25 cellular contexts compared by ENCODE assay signal in the genomic region with DNA sequence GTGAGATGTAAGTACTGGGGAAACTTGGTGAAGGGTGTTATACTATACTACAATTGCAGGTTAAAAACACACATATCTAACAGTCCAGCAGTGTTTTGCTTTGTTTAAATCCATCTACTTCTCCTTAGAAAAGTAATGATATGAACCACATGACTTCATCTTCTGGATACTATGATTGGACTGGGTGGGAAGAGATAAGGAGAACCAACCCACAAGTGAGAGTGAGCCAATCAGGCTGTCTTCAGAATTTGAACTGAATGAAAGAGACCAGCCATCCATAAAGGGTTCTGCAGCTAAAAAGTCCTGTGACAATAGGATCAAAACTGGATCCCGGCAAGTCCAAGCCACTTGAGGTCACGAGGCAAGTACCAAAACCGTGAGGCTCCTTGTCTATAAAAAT. TPM values are rescaled to one million over a fixed set of nuclear protein-coding genes. Genes with fewer than 3 reads are reported as not detected.
"Had no signal": no experiment of that assay in that cellular context is flagged by ENCODE, and none has a peak within 500 bp of the region (broad histone marks: within the 10 kb centered on the region; RNA-seq: fewer than 3 reads in every experiment).

No MANE protein-coding gene starts in this region.

- DNase-seq: activated B cell treated with CpG ODN at 0.5 μM for 24 hours; activated CD4-positive, alpha-beta T cell treated with anti-CD3 and anti-CD28 coated beads for 1 hour; activated CD4-positive, alpha-beta T cell treated with anti-CD3 and anti-CD28 coated beads, Interleukin-2, amount 10 ng/mL, durations not matched to agents 24 days and 14 days; activated CD4-positive, alpha-beta T cell treated with anti-CD3 and anti-CD28 coated beads, Interleukin-2, amount 50 U/mL, for 48 hours; activated CD8-positive, alpha-beta memory T cell treated with anti-CD3 and anti-CD28 coated beads, Interleukin-2, amount 10 ng/mL, durations not matched to agents 7 days and 5 days; activated gamma-delta T cell treated with Interleukin-2 at 50 U/mL for 16 hours; activated naive CD4-positive, alpha-beta T cell treated with anti-CD3 and anti-CD28 coated beads, Interleukin-2, amount 10 ng/mL, durations not matched to agents 7 days and 5 days; activated naive CD8-positive, alpha-beta T cell treated with anti-CD3 and anti-CD28 coated beads for 36 hours; activated T-cell treated with anti-CD3 and anti-CD28 coated beads, Interleukin-2, amount 50 U/mL, for 4 hours; brain microvascular endothelial cell; KBM-7; NCI-H1048; NCI-H146; NCI-H187 treated with DMSO at 0.1 percent for 48 hours; NCI-H2081 treated with DMSO at 0.1 percent for 48 hours; NCI-H446; NCI-H524; PC-3; SHP77 had no signal

- H3K9me3 Mint-ChIP-seq: activated B cell treated with CpG ODN at 0.5 μM for 24 hours; activated naive CD4-positive, alpha-beta T cell treated with anti-CD3 and anti-CD28 coated beads, Interleukin-2, amount 10 ng/mL, durations not matched to agents 7 days and 5 days; activated naive CD8-positive, alpha-beta T cell treated with anti-CD3 and anti-CD28 coated beads for 36 hours; activated T-cell treated with anti-CD3 and anti-CD28 coated beads, Interleukin-2, amount 50 U/mL, for 4 hours; activated T-helper 2 cell treated with anti-CD3 and anti-CD28 coated beads, Interferon-gamma antibody, Interleukin-2, Interleukin-4, amounts not matched to agents 10 μg/mL and 5 μg/mL and 100 μg/mL, durations not matched to agents 14 hours and 24 hours and 36 hours had no signal

- H3K4me1 Mint-ChIP-seq: activated B cell treated with CpG ODN at 0.5 μM for 24 hours had no signal

- FAIRE-seq: RCC 7860 had no signal

- ATAC-seq: activated CD8-positive, alpha-beta memory T cell treated with anti-CD3 and anti-CD28 coated beads, Interleukin-2, amount 10 ng/mL, durations not matched to agents 7 days and 5 days; activated T-cell treated with anti-CD3 and anti-CD28 coated beads, Interleukin-2, amount 50 U/mL, for 4 hours; PC-3 had no signal

- H3K4me3 ChIP-seq: cardiac muscle cell had no signal

- H3K27ac Mint-ChIP-seq: activated B cell treated with CpG ODN at 0.5 μM for 24 hours; activated CD4-positive, alpha-beta T cell treated with anti-CD3 and anti-CD28 coated beads, Interleukin-2, amount 10 ng/mL, durations not matched to agents 24 days and 14 days; activated naive CD8-positive, alpha-beta T cell treated with anti-CD3 and anti-CD28 coated beads for 36 hours had no signal

- H3K4me3 Mint-ChIP-seq: activated B cell treated with CpG ODN at 0.5 μM for 24 hours; activated CD4-positive, alpha-beta T cell treated with anti-CD3 and anti-CD28 coated beads, Interleukin-2, amount 10 ng/mL, durations not matched to agents 24 days and 14 days; activated CD8-positive, alpha-beta memory T cell treated with anti-CD3 and anti-CD28 coated beads, Interleukin-2, amount 10 ng/mL, durations not matched to agents 7 days and 5 days; activated naive CD4-positive, alpha-beta T cell treated with anti-CD3 and anti-CD28 coated beads, Interleukin-2, amount 10 ng/mL, durations not matched to agents 7 days and 5 days; activated naive CD8-positive, alpha-beta T cell treated with anti-CD3 and anti-CD28 coated beads for 36 hours; activated T-cell treated with anti-CD3 and anti-CD28 coated beads, Interleukin-2, amount 50 U/mL, for 4 hours; T-helper 1 cell treated with Interleukin-12 subunit alpha and Interleukin-12 subunit beta and Interleukin-4 antibody, amounts not matched to agents 30 μg/mL and 1 μg/mL, for 36 hours had no signal

- H3K27me3 Mint-ChIP-seq: activated B cell treated with CpG ODN at 0.5 μM for 24 hours; activated CD4-positive, alpha-beta T cell treated with anti-CD3 and anti-CD28 coated beads, Interleukin-2, amount 10 ng/mL, durations not matched to agents 24 days and 14 days; activated CD8-positive, alpha-beta memory T cell treated with anti-CD3 and anti-CD28 coated beads, Interleukin-2, amount 10 ng/mL, durations not matched to agents 7 days and 5 days; activated naive CD4-positive, alpha-beta T cell treated with anti-CD3 and anti-CD28 coated beads, Interleukin-2, amount 10 ng/mL, durations not matched to agents 7 days and 5 days; activated naive CD8-positive, alpha-beta T cell treated with anti-CD3 and anti-CD28 coated beads for 36 hours had no signal

- H3K27me3 ChIP-seq: brain microvascular endothelial cell, cardiac muscle cell had no signal

- H3K27ac ChIP-seq: brain microvascular endothelial cell, cardiac muscle cell had no signal

RNA-seq across cellular contexts. Expression of a gene that starts 51.1 kb away (rescaled TPM):
- total RNA-seq: activated B cell treated with CpG ODN at 0.5 μM for 24 hours; activated CD4-positive, alpha-beta T cell treated with anti-CD3 and anti-CD28 coated beads, Interleukin-2, amount 10 ng/mL, durations not matched to agents 24 days and 14 days; activated CD8-positive, alpha-beta memory T cell treated with anti-CD3 and anti-CD28 coated beads, Interleukin-2, amount 10 ng/mL, durations not matched to agents 7 days and 5 days; activated naive CD8-positive, alpha-beta T cell treated with anti-CD3 and anti-CD28 coated beads for 36 hours; activated T-cell treated with anti-CD3 and anti-CD28 coated beads, Interleukin-2, amount 50 U/mL, for 4 hours; activated T-helper 2 cell treated with anti-CD3 and anti-CD28 coated beads, Interferon-gamma antibody, Interleukin-2, Interleukin-4, amounts not matched to agents 10 μg/mL and 5 μg/mL and 100 μg/mL, durations not matched to agents 14 hours and 24 hours and 36 hours; LHCN-M2; PC-3; SK-MEL-5 had no signal
